ENCODE assay signal across 5 cellular contexts in the genomic region with DNA sequence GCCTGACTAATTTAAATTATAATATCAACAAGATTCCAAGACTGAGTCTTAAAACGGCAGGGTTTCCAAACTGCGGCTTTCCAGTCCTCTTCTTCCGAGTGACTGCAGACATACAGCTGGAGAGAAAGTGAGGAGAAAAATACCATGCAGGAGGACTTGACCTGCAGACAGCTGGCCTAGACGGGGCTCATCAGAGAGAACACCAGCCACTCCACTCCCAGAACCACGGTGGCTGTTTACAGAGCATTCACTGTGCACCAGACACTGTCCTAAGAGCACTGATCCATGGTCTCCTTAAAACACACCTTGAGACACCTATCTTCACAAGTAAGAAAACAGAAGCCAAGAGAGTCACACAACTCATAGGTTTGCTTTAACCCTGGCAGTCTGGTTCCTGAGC.
"Had no signal": no experiment of that assay in that cellular context is flagged by ENCODE, and none has a peak within 500 bp of the region (broad histone marks: within the 10 kb centered on the region; RNA-seq: fewer than 3 reads in every experiment).

No MANE protein-coding gene starts in this region.

- ATAC-seq: GM23338, K562 had no signal

- DNase-seq: H9, HCEC 1CT, IMR-90 had no signal

- H3K4me3 ChIP-seq: GM23338, K562 had no signal
